In the genomic region with DNA sequence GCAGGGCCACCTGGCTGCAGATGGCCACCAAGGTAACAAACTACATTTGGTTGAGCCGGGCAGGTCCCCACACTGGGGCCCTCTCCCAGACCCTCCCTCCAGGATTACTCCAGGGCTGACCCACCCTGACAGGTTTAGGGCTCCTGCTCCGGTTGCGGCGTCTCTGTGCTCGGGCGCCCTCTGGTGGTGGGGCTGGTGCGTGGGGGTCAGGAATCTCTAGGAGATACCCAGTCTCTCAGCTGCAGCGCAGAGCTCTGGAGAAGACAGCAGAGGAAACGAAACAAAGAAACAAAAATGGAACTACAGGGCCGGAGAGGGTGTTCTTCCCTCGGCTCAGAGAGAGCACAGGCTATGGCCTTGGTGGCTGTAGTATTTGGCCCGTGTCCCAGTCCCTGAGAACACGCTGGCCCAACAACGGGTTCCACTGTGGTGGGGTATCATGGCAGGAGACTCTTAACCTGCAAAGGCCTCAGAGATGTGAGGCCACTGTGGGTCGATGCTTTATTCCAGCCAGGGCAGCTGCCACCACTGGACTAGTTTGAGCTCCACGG, we compare ENCODE assay signal across 8 cellular contexts. TPM values are rescaled to one million over a fixed set of nuclear protein-coding genes. Genes with fewer than 3 reads are reported as not detected.
DNase-seq lines count a peak whose midpoint lies in the region; ATAC-seq and TF ChIP-seq lines count a peak whose summit lies in the region.

No MANE protein-coding gene starts in this region.

- H3K27ac Mint-ChIP-seq in nephron, result no peak overlapping the region

- intact Hi-C loops in esophagus squamous epithelium (cut with DNase I), result loop anchor here (10.0 kb wide), 1 partner anchor 50 kb away; no protein-coding TSS in a partner anchor

- DNase-seq in AML-193 (lab: John Stamatoyannopoulos, UW) (peak; percentile 24 to 33), NOMO-1 treated with dmso at 0.1 percent for 144 hours (lab: John Stamatoyannopoulos, UW; ENCODE audit: unreplicated experiment) (peak; percentile 32), esophagus squamous epithelium (lab: John Stamatoyannopoulos, UW) (no peak)
- DNase-seq in activated T-cell treated with anti-CD3 and anti-CD28 coated beads, Interleukin-2, amount 50 U/mL, for 1 hour, result peak; percentile 57

- peak overlapping the region; percentile 80 to 96 (median 86) for H3K27ac ChIP-seq in esophagus squamous epithelium
- peak overlapping the region; percentile 72 for H3K27ac ChIP-seq in subcutaneous abdominal adipose tissue (ENCODE audit: low read depth, low read length)

- H3K4me1 Mint-ChIP-seq in nephron, result peaks cover 23% of the 10 kb centered on the region

- ATAC-seq in GM21529 (IDR thresholded peaks at IDR 0.05; ENCODE audit: unreplicated experiment) (peak; percentile 57), HG02973 (IDR thresholded peaks at IDR 0.05; ENCODE audit: unreplicated experiment) (no peak)

- H3K27me3 Mint-ChIP-seq in nephron (ENCODE audit: low read depth), result peaks cover 66% of the 10 kb centered on the region

- H3K9me3 Mint-ChIP-seq in nephron, result no peaks in the 10 kb centered on the region

- WGBS in esophagus squamous epithelium, 2 donors, result 31 to 37% methylated on average over 9 of the region's 16 CpGs

- H3K9me3 ChIP-seq in esophagus squamous epithelium (no peaks in the 10 kb centered on the region), subcutaneous abdominal adipose tissue (ENCODE audit: control insufficient read depth in 5 of 5, low read length in 5 of 5) (no peaks in the 10 kb centered on the region)

- peak overlapping the region in 2 of 5 donors; percentile 10 to 84 for H3K9ac ChIP-seq in subcutaneous abdominal adipose tissue (ENCODE audit: low read length in 5 of 5)

- peak overlapping the region; percentile 95 to 96 (median 96) for H3K4me3 Mint-ChIP-seq in nephron

- H3K4me1 ChIP-seq in esophagus squamous epithelium, result peaks cover 17 to 39% (median 21%) of the 10 kb centered on the region in 3 donors
- peaks cover 1 to 48% (median 31%) of the 10 kb centered on the region in 5 donors for H3K4me1 ChIP-seq in subcutaneous abdominal adipose tissue (ENCODE audit: control insufficient read depth in 5 of 5, insufficient read depth in 5 of 5, low read length in 5 of 5)

- peaks cover 0 to 80% (median 5%) of the 10 kb centered on the region in 4 donors for H3K27me3 ChIP-seq in esophagus squamous epithelium
- H3K27me3 ChIP-seq in subcutaneous abdominal adipose tissue (ENCODE audit: control insufficient read depth in 5 of 5, insufficient read depth in 4 of 5, low read length in 5 of 5), result peaks cover 0 to 24% (median 15%) of the 10 kb centered on the region in 5 donors

- H3K4me3 ChIP-seq in esophagus squamous epithelium (peak overlapping the region; percentile 46 to 86 (median 58)), subcutaneous abdominal adipose tissue (ENCODE audit: low read depth in 1 of 5, low read length in 5 of 5) (peak overlapping the region; percentile 70 to 96 (median 93))

- no peak for TF ChIP-seq POLR2A in esophagus squamous epithelium (IDR thresholded peaks at IDR 0.05)

- TF ChIP-seq CTCF in esophagus squamous epithelium (IDR thresholded peaks at IDR 0.05), result peak; percentile 59 to 82 (median 68)
- TF ChIP-seq CTCF in nephron (IDR thresholded peaks at IDR 0.05; ENCODE audit: unreplicated experiment in 3 of 3), result peak; percentile 53 to 65 (median 59)

- no peaks in the 10 kb centered on the region for H3K36me3 ChIP-seq in esophagus squamous epithelium
- H3K36me3 ChIP-seq in subcutaneous abdominal adipose tissue (ENCODE audit: control insufficient read depth in 5 of 5, insufficient read depth in 5 of 5, low read length in 5 of 5), result no peaks in the 10 kb centered on the region

- no peaks in the 10 kb centered on the region for H3K36me3 Mint-ChIP-seq in nephron (ENCODE audit: low read depth)

RNA-seq across cellular contexts. Expression of gene C11orf96, which starts 2.4 kb away (rescaled TPM):
- 10 to 100 TPM in 2 of 4 donors, 1 to 10 TPM in 2; 4.7 to 33.6 (median 16.0) TPM for total RNA-seq in esophagus squamous epithelium
